ENCODE assay signal across 34 cellular contexts in the genomic region with DNA sequence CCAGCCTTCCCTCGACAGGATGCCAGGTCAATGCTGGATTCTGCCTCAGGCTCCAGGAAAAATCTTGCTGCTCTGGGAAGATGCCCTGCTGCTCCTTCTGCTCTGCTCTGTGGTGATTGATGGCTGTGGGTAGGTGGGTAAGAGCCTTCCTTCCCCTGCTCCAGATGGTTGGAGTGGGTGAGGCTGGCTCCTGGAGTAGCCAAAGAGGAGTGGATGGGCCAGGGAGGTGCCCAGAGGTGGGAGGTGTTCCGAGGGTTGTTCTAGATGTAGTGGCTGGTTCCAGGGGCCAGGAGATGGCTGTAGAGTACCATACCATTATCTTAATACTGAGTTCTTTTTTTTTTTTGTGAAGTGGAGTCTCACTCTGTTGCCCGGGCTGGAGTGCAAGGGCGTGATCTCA.
DNase-seq lines count a peak whose midpoint lies in the region; TF ChIP-seq lines count a peak whose summit lies in the region.
"Had no signal": no experiment of that assay in that cellular context is flagged by ENCODE, and none has a peak within 500 bp of the region (broad histone marks: within the 10 kb centered on the region; RNA-seq: fewer than 3 reads in every experiment).

No MANE protein-coding gene starts in this region.

- H3K14ac ChIP-seq in neuronal stem cell (ENCODE audit: low read length), result no peak overlapping the region

- no peak overlapping the region for H3K9ac ChIP-seq in neuronal stem cell (ENCODE audit: low read depth, low read length, poor library complexity)
- H3K9ac ChIP-seq: BLaER1; BLaER1 treated with 17β-estradiol and CSF1 and Interleukin-3, amounts not matched to agents 10 nM and 100 nM had no signal

- intact Hi-C loops in dendritic cell treated with granulocyte-macrophage colony-stimulating factor and Interleukin-4, amounts not matched to agents 40 ng/mL and 50 ng/mL, for 4 days (cut with micrococcal nuclease), result no loop called here

- H2BK5ac ChIP-seq in neuronal stem cell (ENCODE audit: low read length), result no peak overlapping the region

- no peak overlapping the region for H4K8ac ChIP-seq in neuronal stem cell (ENCODE audit: low read depth, low read length)

- no peak overlapping the region for H4K91ac ChIP-seq in neuronal stem cell (ENCODE audit: low read depth, low read length, poor library complexity)

- H3K9me3 Mint-ChIP-seq in chondrocyte (ENCODE audit: low read depth), result no peaks in the 10 kb centered on the region
- no peaks in the 10 kb centered on the region for H3K9me3 Mint-ChIP-seq in dendritic cell treated with granulocyte-macrophage colony-stimulating factor and Interleukin-4, amounts not matched to agents 40 ng/mL and 50 ng/mL, for 4 days
- H3K9me3 Mint-ChIP-seq: CD14-positive monocyte; CD4-positive, alpha-beta memory T cell; CD4-positive, alpha-beta T cell; CD8-positive, alpha-beta memory T cell; CD8-positive, alpha-beta T cell had no signal

- H3K79me2 ChIP-seq in osteoblast (ENCODE audit: insufficient read depth, low read length), result no peaks in the 10 kb centered on the region

- H3K36me3 Mint-ChIP-seq in chondrocyte (ENCODE audit: low read depth), result peaks cover 1% of the 10 kb centered on the region
- H3K36me3 Mint-ChIP-seq in dendritic cell treated with granulocyte-macrophage colony-stimulating factor and Interleukin-4, amounts not matched to agents 40 ng/mL and 50 ng/mL, for 4 days (ENCODE audit: low read depth), result no peaks in the 10 kb centered on the region
- H3K36me3 Mint-ChIP-seq: CD4-positive, alpha-beta memory T cell; CD4-positive, CD25-positive, alpha-beta regulatory T cell; CD8-positive, alpha-beta memory T cell; CD8-positive, alpha-beta T cell had no signal

- H3K36me3 ChIP-seq in HEK293 (ENCODE audit: control insufficient read depth in 2 of 2, insufficient read depth in 1 of 2, low read length in 2 of 2), result no peaks in the 10 kb centered on the region
- no peaks in the 10 kb centered on the region for H3K36me3 ChIP-seq in neuronal stem cell (replicated peaks in 1 of 2; ENCODE audit: control insufficient read depth in 2 of 2, insufficient read depth in 2 of 2, low read length in 2 of 2)
- H3K36me3 ChIP-seq in WERI-Rb-1, result no peaks in the 10 kb centered on the region
- no peaks in the 10 kb centered on the region for H3K36me3 ChIP-seq in osteoblast (ENCODE audit: insufficient read depth, low read length)
- H3K36me3 ChIP-seq: BE2C; BLaER1; BLaER1 treated with 17β-estradiol and CSF1 and Interleukin-3, amounts not matched to agents 10 nM and 100 nM had no signal

- H3K18ac ChIP-seq in neuronal stem cell (ENCODE audit: low read length), result peak overlapping the region; percentile 22

- H3K79me1 ChIP-seq in neuronal stem cell (ENCODE audit: low read depth, low read length), result no peaks in the 10 kb centered on the region

- no peaks in the 10 kb centered on the region for H4K20me1 ChIP-seq in osteoblast (ENCODE audit: insufficient read depth, low read length)
- H4K20me1 ChIP-seq: BLaER1; BLaER1 treated with 17β-estradiol and CSF1 and Interleukin-3, amounts not matched to agents 10 nM and 100 nM had no signal

- DNase-seq in chondrocyte (ENCODE audit: low spot score), result peak; percentile 52
- no peak for DNase-seq in neuronal stem cell (ENCODE audit: low spot score)
- no peak for DNase-seq in NCI-H2107 treated with DMSO at 0.1 percent for 48 hours (lab: John Stamatoyannopoulos, UW; ENCODE audit: unreplicated experiment)
- DNase-seq in WERI-Rb-1, result no peak
- DNase-seq in osteoblast (ENCODE audit: insufficient read length, low spot score, missing footprints), result no peak
- DNase-seq in DMS 273 treated with DMSO at 0.1 percent for 48 hours (lab: John Stamatoyannopoulos, UW), result no peak
- DNase-seq: 8988T; ACHN; AML-193; BE2C; C1 segment of cervical spinal cord; Caco-2; Calu3; CD4-positive, alpha-beta memory T cell; CD4-positive, alpha-beta T cell; CD4-positive, CD25-positive, alpha-beta regulatory T cell; CD8-positive, alpha-beta memory T cell; CD8-positive, alpha-beta T cell; COR-L47; DMS153; DMS53; DMS79; DMS79 treated with DMSO at 0.1 percent for 48 hours; DND-41; EL had no signal

- H2AFZ ChIP-seq in neuronal stem cell (ENCODE audit: low read length) (no peak overlapping the region), osteoblast (ENCODE audit: low read length) (no peak overlapping the region)

- WGBS in neuronal stem cell (ENCODE audit: extremely low coverage in 2 of 2, insufficient read length in 2 of 2, insufficient replicate concordance in 1 of 2), 2 donors, result no CpG with 5 or more reads among the region's 4 CpGs

- no peak overlapping the region for H3K4ac ChIP-seq in neuronal stem cell (ENCODE audit: low read length)

- H2AK5ac ChIP-seq in neuronal stem cell (ENCODE audit: low read depth, low read length), result no peak overlapping the region

- no peak overlapping the region for H3K23ac ChIP-seq in neuronal stem cell (ENCODE audit: low read depth, low read length, poor library complexity)

- H3K27ac ChIP-seq in HEK293 (ENCODE audit: extremely low read depth, low read depth, low read length) (no peak overlapping the region), neuronal stem cell (replicated peaks; ENCODE audit: low read length) (no peak overlapping the region), WERI-Rb-1 (no peak overlapping the region), osteoblast (ENCODE audit: low read depth, low read length) (no peak overlapping the region)
- H3K27ac ChIP-seq: 22Rv1; A549; BLaER1; BLaER1 treated with 17β-estradiol and CSF1 and Interleukin-3, amounts not matched to agents 10 nM and 100 nM; C4-2B had no signal

- POLR2A ChIA-PET in HEK293 (lab: Yijun Ruan, JAX), result no interaction called here

- H3K4me3 Mint-ChIP-seq in chondrocyte (ENCODE audit: unreplicated experiment), result no peak overlapping the region
- no peak overlapping the region for H3K4me3 Mint-ChIP-seq in dendritic cell treated with granulocyte-macrophage colony-stimulating factor and Interleukin-4, amounts not matched to agents 40 ng/mL and 50 ng/mL, for 4 days
- H3K4me3 Mint-ChIP-seq: B cell; CD14-positive monocyte; CD4-positive, alpha-beta memory T cell; CD4-positive, alpha-beta T cell; CD4-positive, CD25-positive, alpha-beta regulatory T cell; CD8-positive, alpha-beta memory T cell; CD8-positive, alpha-beta T cell had no signal

- H3K4me3 ChIP-seq in HEK293 (ENCODE audit: low read depth, low read length) (no peak overlapping the region), neuronal stem cell (ENCODE audit: low read length in 2 of 2) (no peak overlapping the region), WERI-Rb-1 (ENCODE audit: low read depth, low read length) (no peak overlapping the region), osteoblast (ENCODE audit: insufficient read depth, low read length) (no peak overlapping the region)
- H3K4me3 ChIP-seq: A549; BLaER1; BLaER1 treated with 17β-estradiol and CSF1 and Interleukin-3, amounts not matched to agents 10 nM and 100 nM had no signal

- H3K4me1 Mint-ChIP-seq in chondrocyte (ENCODE audit: low read depth), result no peaks in the 10 kb centered on the region
- H3K4me1 Mint-ChIP-seq in dendritic cell treated with granulocyte-macrophage colony-stimulating factor and Interleukin-4, amounts not matched to agents 40 ng/mL and 50 ng/mL, for 4 days (ENCODE audit: low read depth), result peaks cover 48% of the 10 kb centered on the region
- H3K4me1 Mint-ChIP-seq: CD4-positive, alpha-beta memory T cell; CD4-positive, CD25-positive, alpha-beta regulatory T cell; CD8-positive, alpha-beta memory T cell had no signal

- no peak overlapping the region for H2BK12ac ChIP-seq in neuronal stem cell (ENCODE audit: low read length)

- peaks cover 63% of the 10 kb centered on the region for H3K27me3 Mint-ChIP-seq in chondrocyte (ENCODE audit: low read depth)
- H3K27me3 Mint-ChIP-seq in dendritic cell treated with granulocyte-macrophage colony-stimulating factor and Interleukin-4, amounts not matched to agents 40 ng/mL and 50 ng/mL, for 4 days, result peaks cover 6% of the 10 kb centered on the region

- TF ChIP-seq CTCF in HEK293 (tag by site-specific recombination; IDR thresholded peaks at IDR 0.05) (no peak), chondrocyte (IDR thresholded peaks at IDR 0.05) (no peak), WERI-Rb-1 (IDR thresholded peaks at IDR 0.05; ENCODE audit: low read depth, low read length) (no peak), osteoblast (IDR thresholded peaks at IDR 0.05; ENCODE audit: extremely low read depth, low read depth, low read length) (no peak)

- no peak overlapping the region for H2BK15ac ChIP-seq in neuronal stem cell (ENCODE audit: low read length)

- H2BK120ac ChIP-seq in neuronal stem cell (ENCODE audit: low read depth, low read length), result no peak overlapping the region

- H3K9me3 ChIP-seq in HEK293 (ENCODE audit: control insufficient read depth, insufficient read depth, low read depth, low read length) (no peaks in the 10 kb centered on the region), neuronal stem cell (replicated peaks in 1 of 2; ENCODE audit: control insufficient read depth in 2 of 2, insufficient read depth in 1 of 2, low read depth in 1 of 2, low read length in 2 of 2) (no peaks in the 10 kb centered on the region), WERI-Rb-1 (ENCODE audit: severe bottlenecking) (no peaks in the 10 kb centered on the region), osteoblast (ENCODE audit: low read depth, low read length) (no peaks in the 10 kb centered on the region)
- H3K9me3 ChIP-seq: A549; BE2C; BLaER1; BLaER1 treated with 17β-estradiol and CSF1 and Interleukin-3, amounts not matched to agents 10 nM and 100 nM; Caco-2 had no signal

- CTCF ChIA-PET in HEK293 (lab: Yijun Ruan, JAX), result interaction anchor here (3.5 kb wide), 1 partner anchor 11 kb away, joined by 19 read pairs; no protein-coding TSS in a partner anchor

- H3K27me3 ChIP-seq in neuronal stem cell (ENCODE audit: control insufficient read depth in 3 of 3, insufficient read depth in 3 of 3, low read depth in 1 of 3, low read length in 3 of 3) (peaks cover 0 to 17% (median 0%) of the 10 kb centered on the region in 3 experiments), WERI-Rb-1 (ENCODE audit: insufficient read depth, low read depth, severe bottlenecking) (no peaks in the 10 kb centered on the region), osteoblast (ENCODE audit: insufficient read depth, low read length) (peaks cover 21% of the 10 kb centered on the region)
- H3K27me3 ChIP-seq: BE2C; BLaER1; BLaER1 treated with 17β-estradiol and CSF1 and Interleukin-3, amounts not matched to agents 10 nM and 100 nM had no signal

- H3K27ac Mint-ChIP-seq in chondrocyte (ENCODE audit: unreplicated experiment), result no peak overlapping the region
- H3K27ac Mint-ChIP-seq in dendritic cell treated with granulocyte-macrophage colony-stimulating factor and Interleukin-4, amounts not matched to agents 40 ng/mL and 50 ng/mL, for 4 days, result peak overlapping the region; percentile 88
- H3K27ac Mint-ChIP-seq: B cell; CD4-positive, alpha-beta memory T cell; CD4-positive, alpha-beta T cell; CD4-positive, CD25-positive, alpha-beta regulatory T cell; CD8-positive, alpha-beta memory T cell; CD8-positive, alpha-beta T cell had no signal

- H3K4me1 ChIP-seq in HEK293 (ENCODE audit: control insufficient read depth, insufficient read depth, low read length), result no peaks in the 10 kb centered on the region
- no peaks in the 10 kb centered on the region for H3K4me1 ChIP-seq in neuronal stem cell (ENCODE audit: control insufficient read depth in 2 of 2, insufficient read depth in 1 of 2, low read depth in 1 of 2, low read length in 2 of 2)
- no peaks in the 10 kb centered on the region for H3K4me1 ChIP-seq in osteoblast (ENCODE audit: insufficient read depth, low read length)
- H3K4me1 ChIP-seq: A549, BE2C, BLaER1, Caco-2 had no signal

- H3K4me2 ChIP-seq in neuronal stem cell (ENCODE audit: insufficient read depth, low read length, poor library complexity, severe bottlenecking) (no peak overlapping the region), osteoblast (ENCODE audit: insufficient read depth, low read length) (no peak overlapping the region)
- H3K4me2 ChIP-seq: A549; BLaER1; BLaER1 treated with 17β-estradiol and CSF1 and Interleukin-3, amounts not matched to agents 10 nM and 100 nM had no signal
